Comparison of ENCODE assay signal across 2 cellular contexts in the genomic region with DNA sequence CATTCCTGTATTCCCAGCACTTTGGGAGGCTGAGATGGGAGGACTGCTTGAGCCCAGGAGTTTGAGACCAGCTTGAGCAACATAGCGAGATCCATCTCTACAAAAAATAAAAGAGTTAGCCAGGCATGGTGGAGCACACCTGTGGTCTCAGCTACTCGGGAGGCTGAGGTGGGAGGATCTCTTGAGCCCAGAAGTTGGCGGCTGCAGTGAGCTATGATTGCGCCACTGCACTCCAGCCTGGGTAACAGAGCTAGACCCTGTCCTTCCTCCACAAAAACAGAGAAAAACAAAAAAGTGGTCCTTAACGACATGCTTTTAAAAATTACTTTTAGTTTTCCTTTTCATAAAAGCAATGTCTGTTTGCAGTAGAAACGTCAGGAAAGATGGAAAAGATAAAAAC.
A peak's percentile ranks its signal among the peaks of the same experiment; 100 is the strongest.
TF ChIP-seq lines count a peak whose summit lies in the region.

No MANE protein-coding gene starts in this region.

TF ChIP-seq in K562, 482 proteins besides CTCF, POLR2A, EP300 and RAD21:
- TF ChIP-seq CEBPB (tag; IDR thresholded peaks at IDR 0.05) = 0 out of 2 replicates have a peak, but pooled peaks have one; percentile 29
- TF ChIP-seq, protein P1, sequence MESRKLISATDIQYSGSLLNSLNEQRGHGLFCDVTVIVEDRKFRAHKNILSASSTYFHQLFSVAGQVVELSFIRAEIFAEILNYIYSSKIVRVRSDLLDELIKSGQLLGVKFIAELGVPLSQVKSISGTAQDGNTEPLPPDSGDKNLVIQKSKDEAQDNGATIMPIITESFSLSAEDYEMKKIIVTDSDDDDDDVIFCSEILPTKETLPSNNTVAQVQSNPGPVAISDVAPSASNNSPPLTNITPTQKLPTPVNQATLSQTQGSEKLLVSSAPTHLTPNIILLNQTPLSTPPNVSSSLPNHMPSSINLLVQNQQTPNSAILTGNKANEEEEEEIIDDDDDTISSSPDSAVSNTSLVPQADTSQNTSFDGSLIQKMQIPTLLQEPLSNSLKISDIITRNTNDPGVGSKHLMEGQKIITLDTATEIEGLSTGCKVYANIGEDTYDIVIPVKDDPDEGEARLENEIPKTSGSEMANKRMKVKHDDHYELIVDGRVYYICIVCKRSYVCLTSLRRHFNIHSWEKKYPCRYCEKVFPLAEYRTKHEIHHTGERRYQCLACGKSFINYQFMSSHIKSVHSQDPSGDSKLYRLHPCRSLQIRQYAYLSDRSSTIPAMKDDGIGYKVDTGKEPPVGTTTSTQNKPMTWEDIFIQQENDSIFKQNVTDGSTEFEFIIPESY (CRISPR knock-in tag; IDR thresholded peaks at IDR 0.05) = peak; percentile 78; the same call in 1 of the 2 replicates
TF ChIP-seq in K562: peak in this region for 2; not testable (repeated sequence) for 480.

TF ChIP-seq in HepG2, 621 proteins besides CTCF, POLR2A, EP300 and RAD21:
- peak; percentile 16; the same call in 1 of the 2 replicates for TF ChIP-seq ZNF460 (CRISPR knock-in tag; IDR thresholded peaks at IDR 0.05; ENCODE audit: borderline replicate concordance)
- TF ChIP-seq, protein P1 (CRISPR knock-in tag; IDR thresholded peaks at IDR 0.05) = peak; percentile 75
